13 cellular contexts compared by ENCODE assay signal in the genomic region with DNA sequence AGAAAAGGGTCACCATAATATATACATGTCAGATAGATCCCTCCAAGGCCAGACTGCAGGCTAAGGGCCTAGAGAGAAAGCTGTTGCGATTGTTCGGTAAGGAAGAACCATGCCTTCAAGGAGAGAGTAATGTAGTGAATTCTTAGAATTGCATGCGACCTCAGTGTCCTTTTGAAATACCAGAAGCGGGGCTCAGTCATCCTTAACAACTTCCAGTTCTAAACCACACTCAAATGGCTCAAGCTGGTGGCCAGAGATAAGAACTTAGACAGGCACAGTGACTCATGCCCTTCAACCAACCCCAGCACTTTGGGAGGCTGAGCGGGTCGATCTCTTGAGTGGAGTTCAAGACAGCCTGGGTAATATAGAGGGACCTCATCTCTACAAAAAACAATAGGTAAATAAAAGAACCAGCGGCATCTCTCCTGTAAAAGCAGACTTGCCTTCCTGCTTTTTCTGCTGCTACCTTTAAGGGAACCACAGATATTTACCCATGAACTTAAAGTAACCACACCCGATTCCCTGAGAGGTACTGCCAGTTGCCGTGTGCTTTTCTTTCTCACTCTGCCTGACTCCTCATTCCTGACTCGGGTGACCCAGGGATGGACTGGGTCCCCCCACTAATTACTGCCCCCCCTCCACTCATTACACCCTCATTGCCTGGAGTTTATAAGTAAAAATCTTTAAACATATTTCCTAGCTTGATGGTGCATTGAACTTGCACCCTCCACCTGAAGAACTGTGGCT. TPM values are rescaled to one million over a fixed set of nuclear protein-coding genes. Genes with fewer than 3 reads are reported as not detected.
DNase-seq lines count a peak whose midpoint lies in the region; ATAC-seq and TF ChIP-seq lines count a peak whose summit lies in the region.
"Had no signal": no experiment of that assay in that cellular context is flagged by ENCODE, and none has a peak within 500 bp of the region (broad histone marks: within the 10 kb centered on the region; RNA-seq: fewer than 3 reads in every experiment).

No MANE protein-coding gene starts in this region.

- H3K4me1 Mint-ChIP-seq in activated T-cell treated with anti-CD3 and anti-CD28 coated beads, Interleukin-2, amount 50 U/mL, for 72 hours (ENCODE audit: low read depth), result peaks cover 36% of the 10 kb centered on the region
- peaks cover 77 to 92% of the 10 kb centered on the region in 2 donors for H3K4me1 Mint-ChIP-seq in stimulated activated naive B cell treated with anti-CD40 and anti-IgM and Interleukin-4, amounts not matched to agents 10 μg/mL and 1 μg/mL and 100 μg/mL, for 72 hours

- no peaks in the 10 kb centered on the region for H3K9me2 ChIP-seq in hepatocyte (replicated peaks; ENCODE audit: insufficient read depth)

- no peaks in the 10 kb centered on the region for H3K36me3 Mint-ChIP-seq in activated T-cell treated with anti-CD3 and anti-CD28 coated beads, Interleukin-2, amount 50 U/mL, for 72 hours (ENCODE audit: insufficient read depth in 2 of 2)
- peaks cover 2 to 8% of the 10 kb centered on the region in 2 donors for H3K36me3 Mint-ChIP-seq in stimulated activated naive B cell treated with anti-CD40 and anti-IgM and Interleukin-4, amounts not matched to agents 10 μg/mL and 1 μg/mL and 100 μg/mL, for 72 hours

- H3K4me1 ChIP-seq in hepatocyte (ENCODE audit: insufficient read depth), result no peaks in the 10 kb centered on the region

- no peak overlapping the region for H3K27ac Mint-ChIP-seq in activated T-cell treated with anti-CD3 and anti-CD28 coated beads, Interleukin-2, amount 50 U/mL, for 72 hours
- peak overlapping the region; percentile 86 for H3K27ac Mint-ChIP-seq in stimulated activated naive B cell treated with anti-CD40 and anti-IgM and Interleukin-4, amounts not matched to agents 10 μg/mL and 1 μg/mL and 100 μg/mL, for 72 hours
- H3K27ac Mint-ChIP-seq: dendritic cell treated with granulocyte-macrophage colony-stimulating factor and Interleukin-4, amounts not matched to agents 40 ng/mL and 50 ng/mL, for 4 days had no signal

- H3K4me3 ChIP-seq in cardiac fibroblast (replicated peaks in 1 of 2; ENCODE audit: low read depth in 2 of 2, low read length in 2 of 2) (no peak overlapping the region), hepatocyte (no peak overlapping the region)

- H3K79me2 ChIP-seq in hepatocyte, result no peaks in the 10 kb centered on the region

- H3K27me3 Mint-ChIP-seq in activated T-cell treated with anti-CD3 and anti-CD28 coated beads, Interleukin-2, amount 50 U/mL, for 72 hours (ENCODE audit: low read depth), result peaks cover 82% of the 10 kb centered on the region
- H3K27me3 Mint-ChIP-seq in stimulated activated naive B cell treated with anti-CD40 and anti-IgM and Interleukin-4, amounts not matched to agents 10 μg/mL and 1 μg/mL and 100 μg/mL, for 72 hours, result peaks cover 8 to 18% of the 10 kb centered on the region in 2 donors

- no peak overlapping the region for H3K4me2 ChIP-seq in hepatocyte

- H3K9me3 Mint-ChIP-seq in activated T-cell treated with anti-CD3 and anti-CD28 coated beads, Interleukin-2, amount 50 U/mL, for 72 hours, result no peaks in the 10 kb centered on the region
- H3K9me3 Mint-ChIP-seq in stimulated activated naive B cell treated with anti-CD40 and anti-IgM and Interleukin-4, amounts not matched to agents 10 μg/mL and 1 μg/mL and 100 μg/mL, for 72 hours, result no peaks in the 10 kb centered on the region
- H3K9me3 Mint-ChIP-seq: dendritic cell treated with granulocyte-macrophage colony-stimulating factor and Interleukin-4, amounts not matched to agents 40 ng/mL and 50 ng/mL, for 4 days had no signal

- H3K27me3 ChIP-seq in hepatocyte, result no peaks in the 10 kb centered on the region

- peak; percentile 88 to 92 for ATAC-seq in activated T-cell treated with anti-CD3 and anti-CD28 coated beads, Interleukin-2, amount 50 U/mL, for 72 hours (replicated peaks in 1 of 2)
- peak; percentile 80 to 81 for ATAC-seq in stimulated activated naive B cell treated with anti-CD40 and anti-IgM and Interleukin-4, amounts not matched to agents 10 μg/mL and 1 μg/mL and 100 μg/mL, for 72 hours (replicated peaks)
- no peak for ATAC-seq in GM18498 (IDR thresholded peaks at IDR 0.05; ENCODE audit: unreplicated experiment)

- H3K4me3 Mint-ChIP-seq in activated T-cell treated with anti-CD3 and anti-CD28 coated beads, Interleukin-2, amount 50 U/mL, for 72 hours, result peak overlapping the region in 1 of 2 donors; percentile 42
- H3K4me3 Mint-ChIP-seq in stimulated activated naive B cell treated with anti-CD40 and anti-IgM and Interleukin-4, amounts not matched to agents 10 μg/mL and 1 μg/mL and 100 μg/mL, for 72 hours, result peak overlapping the region; percentile 46 to 49
- H3K4me3 Mint-ChIP-seq: dendritic cell treated with granulocyte-macrophage colony-stimulating factor and Interleukin-4, amounts not matched to agents 40 ng/mL and 50 ng/mL, for 4 days had no signal

- no peak overlapping the region for H3K27ac ChIP-seq in hepatocyte

- WGBS in hepatocyte (ENCODE audit: low lambda C conversion rate, missing lambda C conversion rate), result 68% methylated on average over 10 of the region's 10 CpGs

- no peaks in the 10 kb centered on the region for H4K20me1 ChIP-seq in hepatocyte (ENCODE audit: insufficient read depth, poor library complexity, severe bottlenecking)

- no peak overlapping the region for H2AFZ ChIP-seq in hepatocyte

- TF ChIP-seq CTCF in cardiac fibroblast (IDR thresholded peaks at IDR 0.05; ENCODE audit: low read depth, low read length), result no peak
- no peak for TF ChIP-seq CTCF in hepatocyte (IDR thresholded peaks at IDR 0.05; ENCODE audit: poor library complexity)

- DNase-seq in activated T-cell treated with anti-CD3 and anti-CD28 coated beads, Interleukin-2, amount 50 U/mL, for 72 hours, result peak; percentile 27 to 46
- no peak for DNase-seq in activated T-cell treated with anti-CD3 and anti-CD28 coated beads, Interleukin-2, amount 50 U/mL, for 1 hour
- DNase-seq in NOMO-1 treated with DMSO at 0.1 percent for 48 hours (lab: John Stamatoyannopoulos, UW; ENCODE audit: unreplicated experiment), result peak; percentile 98
- DNase-seq in cardiac fibroblast (ENCODE audit: low read depth in 2 of 2), result peak; percentile 49 to 58
- peak; percentile 31 for DNase-seq in stimulated activated naive B cell treated with anti-CD40 and anti-IgM and Interleukin-4, amounts not matched to agents 10 μg/mL and 1 μg/mL and 100 μg/mL, for 72 hours
- DNase-seq in NCI-H82 treated with DMSO at 0.1 percent for 48 hours (lab: John Stamatoyannopoulos, UW; ENCODE audit: unreplicated experiment), result no peak
- DNase-seq in hepatocyte (ENCODE audit: low spot score), result no peak
- DNase-seq: NCI-H2081, nucleus accumbens had no signal

- no peaks in the 10 kb centered on the region for H3K36me3 ChIP-seq in hepatocyte (replicated peaks; ENCODE audit: insufficient read depth, low read depth)

- H3K9me3 ChIP-seq in hepatocyte (ENCODE audit: low read depth), result no peaks in the 10 kb centered on the region

RNA-seq across cellular contexts. Expression of a gene that starts 15.4 kb away (rescaled TPM):
- not detected for total RNA-seq in activated T-cell treated with anti-CD3 and anti-CD28 coated beads, Interleukin-2, amount 50 U/mL, for 72 hours
- total RNA-seq in hepatocyte, result not detected in 2 replicates
- not detected in 2 replicates for polyA plus RNA-seq in hepatocyte
- total RNA-seq: SK-MEL-5 had no signal
- polyA plus RNA-seq: BJ had no signal

RNA-seq across cellular contexts. Expression of a gene that starts 24.3 kb away (rescaled TPM):
- 10 to 100 TPM; 11.1 to 13.3 TPM for total RNA-seq in activated T-cell treated with anti-CD3 and anti-CD28 coated beads, Interleukin-2, amount 50 U/mL, for 72 hours
- 3.9 and 4.1 TPM in 2 replicates for total RNA-seq in hepatocyte
- polyA plus RNA-seq in hepatocyte, result 0.67 and 1.1 TPM in 2 replicates

RNA-seq across cellular contexts. Expression of a gene that starts 45.2 kb away (rescaled TPM):
- 1 to 10 TPM; 1.0 to 1.6 TPM for total RNA-seq in activated T-cell treated with anti-CD3 and anti-CD28 coated beads, Interleukin-2, amount 50 U/mL, for 72 hours
- not detected in 2 replicates for total RNA-seq in hepatocyte
- polyA plus RNA-seq in hepatocyte, result 0.11 and 0.29 TPM in 2 replicates
- total RNA-seq: SK-MEL-5 had no signal
- polyA plus RNA-seq: BJ had no signal

Comparison
In these comparisons a context has a peak if more than half of its experiments do, and no peak if none do; other contexts are left out.
1. DNase-seq: peak in activated T-cell treated with anti-CD3 and anti-CD28 coated beads, Interleukin-2, amount 50 U/mL, for 72 hours (2 of 2), NOMO-1 treated with DMSO at 0.1 percent for 48 hours (single experiment), cardiac fibroblast (2 of 2) and stimulated activated naive B cell treated with anti-CD40 and anti-IgM and Interleukin-4, amounts not matched to agents 10 μg/mL and 1 μg/mL and 100 μg/mL, for 72 hours (single experiment); none in activated T-cell treated with anti-CD3 and anti-CD28 coated beads, Interleukin-2, amount 50 U/mL, for 1 hour (single experiment), NCI-H82 treated with DMSO at 0.1 percent for 48 hours (single experiment) and hepatocyte (single experiment).